In the genomic region with DNA sequence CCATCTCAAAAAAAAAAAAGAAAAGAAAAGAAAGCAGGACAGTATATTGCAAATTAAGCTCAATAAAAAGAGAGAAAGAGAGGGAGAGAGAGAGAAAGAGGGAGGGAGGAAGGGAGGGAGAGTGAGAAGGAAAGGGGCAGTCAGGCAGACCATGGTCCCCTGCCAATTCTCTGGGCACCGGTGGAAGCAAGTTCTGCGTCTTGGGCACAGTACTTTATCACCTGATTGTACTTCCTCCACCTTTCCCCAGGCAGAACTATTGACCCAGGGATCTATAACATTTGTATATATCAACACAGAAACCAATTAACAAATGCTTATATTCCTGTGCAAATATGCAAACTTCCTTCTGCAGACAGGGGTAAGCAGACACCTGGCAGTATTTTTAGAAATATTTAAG, we compare ENCODE assay signal across 5 cellular contexts. TPM values are rescaled to one million over a fixed set of nuclear protein-coding genes. Genes with fewer than 3 reads are reported as not detected.
"Had no signal": no experiment of that assay in that cellular context is flagged by ENCODE, and none has a peak within 500 bp of the region (broad histone marks: within the 10 kb centered on the region; RNA-seq: fewer than 3 reads in every experiment).

No MANE protein-coding gene starts in this region.

RNA-seq across cellular contexts. Expression of a gene that starts 22.4 kb away (rescaled TPM):
- total RNA-seq: PC-3, Right ventricle myocardium superior had no signal

RNA-seq across cellular contexts. Expression of a gene that starts 58.8 kb away (rescaled TPM):
- total RNA-seq: M059J, PC-3, Peyer's patch, Right ventricle myocardium superior, SJSA1 had no signal
